11 cellular contexts compared by ENCODE assay signal in the genomic region with DNA sequence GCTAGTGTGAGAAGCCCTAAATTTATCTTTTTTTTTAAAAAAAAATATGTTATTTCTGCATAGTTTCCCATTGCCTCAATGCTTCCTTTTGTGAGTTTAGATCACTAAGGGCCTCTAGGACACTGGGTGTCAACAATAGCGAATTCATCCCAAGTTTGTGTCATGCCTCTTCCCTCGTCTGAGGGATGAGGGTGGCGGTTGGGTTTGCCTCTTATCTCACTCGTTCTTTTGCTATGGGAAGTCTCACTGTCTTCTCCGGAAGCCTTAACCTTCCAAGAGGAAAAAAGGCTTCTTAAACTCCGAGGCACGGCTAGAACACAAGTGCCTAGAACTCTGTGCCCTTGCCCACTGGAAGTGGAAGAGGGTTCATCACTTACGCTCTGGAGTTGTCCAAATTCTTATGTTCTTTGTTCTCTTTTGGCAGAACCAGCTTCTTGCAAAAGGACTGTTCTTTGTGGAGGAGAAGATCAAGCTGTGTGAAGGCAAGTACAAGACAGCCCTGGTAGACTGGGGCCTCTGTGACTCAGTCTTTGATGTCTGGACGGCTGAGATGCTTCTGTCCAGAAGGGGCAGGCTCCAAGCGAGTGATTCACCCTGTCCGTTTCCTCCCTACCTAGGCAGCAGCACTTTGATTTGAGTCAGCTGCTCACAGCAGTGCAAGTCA.
DNase-seq lines count a peak whose midpoint lies in the region; ATAC-seq and TF ChIP-seq lines count a peak whose summit lies in the region.
"Had no signal": no experiment of that assay in that cellular context is flagged by ENCODE, and none has a peak within 500 bp of the region (broad histone marks: within the 10 kb centered on the region; RNA-seq: fewer than 3 reads in every experiment).

No MANE protein-coding gene starts in this region.

- H3K9ac ChIP-seq in fibroblast of lung (ENCODE audit: insufficient read depth, low read length): no peak overlapping the region

- no peak for TF ChIP-seq POLR2A in spleen (IDR thresholded peaks at IDR 0.05)

- H3K9me3 Mint-ChIP-seq in activated CD8-positive, alpha-beta T cell treated with anti-CD3 and anti-CD28 coated beads for 36 hours: no peaks in the 10 kb centered on the region
- H3K9me3 Mint-ChIP-seq in activated CD8-positive, alpha-beta T cell treated with anti-CD3 and anti-CD28 coated beads, Interleukin-2, amount 10 ng/mL, durations not matched to agents 7 days and 5 days (ENCODE audit: insufficient read depth): no peaks in the 10 kb centered on the region

- ATAC-seq in activated CD8-positive, alpha-beta T cell treated with anti-CD3 and anti-CD28 coated beads for 36 hours: peak; percentile 99
- ATAC-seq in activated CD8-positive, alpha-beta T cell treated with anti-CD3 and anti-CD28 coated beads, Interleukin-2, amount 10 ng/mL, durations not matched to agents 7 days and 5 days: no peak
- no peak for ATAC-seq in GM18517 (IDR thresholded peaks at IDR 0.05; ENCODE audit: unreplicated experiment)

- no peaks in the 10 kb centered on the region for H3K79me2 ChIP-seq in fibroblast of lung (ENCODE audit: control insufficient read depth, insufficient read depth, low read length)

- peak overlapping the region; percentile 40 for H3K27ac Mint-ChIP-seq in activated CD8-positive, alpha-beta T cell treated with anti-CD3 and anti-CD28 coated beads for 36 hours
- no peak overlapping the region for H3K27ac Mint-ChIP-seq in activated CD8-positive, alpha-beta T cell treated with anti-CD3 and anti-CD28 coated beads, Interleukin-2, amount 10 ng/mL, durations not matched to agents 7 days and 5 days

- WGBS in spleen, 5 donors: 70 to 82% (median 81%) methylated on average over 11 of the region's 11 CpGs

- H3K36me3 ChIP-seq in fibroblast of lung (ENCODE audit: control insufficient read depth, insufficient read depth, low read length) (no peaks in the 10 kb centered on the region), spleen (peaks cover 0 to 81% (median 16%) of the 10 kb centered on the region in 6 donors)

- H3K27ac ChIP-seq in fibroblast of lung (ENCODE audit: insufficient read depth, low read length): no peak overlapping the region
- H3K27ac ChIP-seq in spleen: peak overlapping the region in 2 of 8 donors; percentile 0 to 17
- H3K27ac ChIP-seq: C4-2B, VCaP had no signal

- H3K4me1 Mint-ChIP-seq in activated CD8-positive, alpha-beta T cell treated with anti-CD3 and anti-CD28 coated beads for 36 hours (ENCODE audit: low read depth): peaks cover 13% of the 10 kb centered on the region
- no peaks in the 10 kb centered on the region for H3K4me1 Mint-ChIP-seq in activated CD8-positive, alpha-beta T cell treated with anti-CD3 and anti-CD28 coated beads, Interleukin-2, amount 10 ng/mL, durations not matched to agents 7 days and 5 days (ENCODE audit: low read depth)

- TF ChIP-seq CTCF in activated CD8-positive, alpha-beta T cell treated with anti-CD3 and anti-CD28 coated beads for 36 hours (IDR thresholded peaks at IDR 0.05): no peak
- TF ChIP-seq CTCF in fibroblast of lung (conservative IDR thresholded peaks at IDR 0.05 in 1 of 2, IDR thresholded peaks at IDR 0.05 in 1 of 2; ENCODE audit: low read depth in 1 of 2, low read length in 2 of 2): no peak
- TF ChIP-seq CTCF in spleen (IDR thresholded peaks at IDR 0.05 in 8 of 11, conservative IDR thresholded peaks at IDR 0.05 in 3 of 11): no peak

- no peak overlapping the region for H3K4me3 Mint-ChIP-seq in activated CD8-positive, alpha-beta T cell treated with anti-CD3 and anti-CD28 coated beads for 36 hours
- H3K4me3 Mint-ChIP-seq in activated CD8-positive, alpha-beta T cell treated with anti-CD3 and anti-CD28 coated beads, Interleukin-2, amount 10 ng/mL, durations not matched to agents 7 days and 5 days: no peak overlapping the region

- H3K4me1 ChIP-seq in fibroblast of lung (ENCODE audit: control insufficient read depth, extremely low read depth, insufficient read depth, low read length) (peaks cover 8% of the 10 kb centered on the region), spleen (peaks cover 8 to 74% (median 33%) of the 10 kb centered on the region in 6 donors)

- peak; percentile 72 for DNase-seq in activated CD8-positive, alpha-beta T cell treated with anti-CD3 and anti-CD28 coated beads for 36 hours
- DNase-seq in activated CD8-positive, alpha-beta T cell treated with anti-CD3 and anti-CD28 coated beads, Interleukin-2, amount 10 ng/mL, durations not matched to agents 7 days and 5 days: no peak
- DNase-seq in SK-MEL-5 (ENCODE audit: low read depth, low spot score) (peak; percentile 69), fibroblast of lung (ENCODE audit: low read depth in 2 of 2) (peak; percentile 95 to 99), pons (ENCODE audit: low spot score) (peak; percentile 74), NCI-H1048 (lab: John Stamatoyannopoulos, UW) (no peak), spleen (no peak)

- H3K36me3 Mint-ChIP-seq in activated CD8-positive, alpha-beta T cell treated with anti-CD3 and anti-CD28 coated beads for 36 hours (ENCODE audit: low read depth): peaks cover 5% of the 10 kb centered on the region
- H3K36me3 Mint-ChIP-seq in activated CD8-positive, alpha-beta T cell treated with anti-CD3 and anti-CD28 coated beads, Interleukin-2, amount 10 ng/mL, durations not matched to agents 7 days and 5 days (ENCODE audit: low read depth): no peaks in the 10 kb centered on the region

- intact Hi-C loops in activated CD8-positive, alpha-beta T cell treated with anti-CD3 and anti-CD28 coated beads for 36 hours (cut with micrococcal nuclease): no loop called here
- intact Hi-C loops in spleen (cut with DNase I; ENCODE audit: low total_unique reads): no loop called here

- H3K27me3 ChIP-seq in fibroblast of lung (ENCODE audit: control insufficient read depth, insufficient read depth, low read length) (no peaks in the 10 kb centered on the region), spleen (replicated peaks in 1 of 7) (no peaks in the 10 kb centered on the region)

- POLR2A ChIA-PET in activated CD8-positive, alpha-beta T cell treated with anti-CD3 and anti-CD28 coated beads for 36 hours (lab: Charles Lee): interaction anchor here (1.4 kb wide), 1 partner anchor 10 kb away, joined by 5 read pairs; no protein-coding TSS in a partner anchor
- POLR2A ChIA-PET in activated CD8-positive, alpha-beta T cell treated with anti-CD3 and anti-CD28 coated beads, Interleukin-2, amount 10 ng/mL, durations not matched to agents 7 days and 5 days (lab: Charles Lee): interaction anchor here (1.0 kb wide), 1 partner anchor 10 kb away, joined by 3 read pairs; no protein-coding TSS in a partner anchor

- H2AFZ ChIP-seq in fibroblast of lung (ENCODE audit: low read length): no peak overlapping the region

- H3K4me3 ChIP-seq in fibroblast of lung (replicated peaks in 1 of 4; ENCODE audit: control extremely low read depth in 1 of 4, insufficient read depth in 1 of 4, low read depth in 3 of 4, low read length in 4 of 4): peak overlapping the region in 1 of 4 experiments; percentile 11
- H3K4me3 ChIP-seq in spleen: no peak overlapping the region
- H3K4me3 ChIP-seq: skin epidermis had no signal

- no peaks in the 10 kb centered on the region for H4K20me1 ChIP-seq in fibroblast of lung (ENCODE audit: control insufficient read depth, extremely low read depth, insufficient read depth, low read length)

- in situ Hi-C loops in SK-MEL-5 (cut with HindIII; ENCODE audit: low pct_unique_long_range_greater_than_20kb, low sequenced_read_pairs): no loop called here

- CTCF ChIA-PET in activated CD8-positive, alpha-beta T cell treated with anti-CD3 and anti-CD28 coated beads for 36 hours (lab: Charles Lee): interaction anchor here (0.7 to 1.1 kb wide), 5 partner anchors 11 to 54 kb away, joined by 3 to 4 read pairs (median 3); no protein-coding TSS in a partner anchor
- CTCF ChIA-PET in activated CD8-positive, alpha-beta T cell treated with anti-CD3 and anti-CD28 coated beads, Interleukin-2, amount 10 ng/mL, durations not matched to agents 7 days and 5 days (lab: Charles Lee): interaction anchor here (0.8 to 1.3 kb wide), 3 partner anchors 11 to 61 kb away, joined by 3 to 4 read pairs (median 4); no protein-coding TSS in a partner anchor

- peak overlapping the region; percentile 53 for H3K4me2 ChIP-seq in fibroblast of lung (ENCODE audit: extremely low read depth, insufficient read depth, low read length)

- no peaks in the 10 kb centered on the region for H3K27me3 Mint-ChIP-seq in activated CD8-positive, alpha-beta T cell treated with anti-CD3 and anti-CD28 coated beads for 36 hours
- peaks cover 12% of the 10 kb centered on the region for H3K27me3 Mint-ChIP-seq in activated CD8-positive, alpha-beta T cell treated with anti-CD3 and anti-CD28 coated beads, Interleukin-2, amount 10 ng/mL, durations not matched to agents 7 days and 5 days (ENCODE audit: low read depth)

- H3K9me3 ChIP-seq in fibroblast of lung (ENCODE audit: control insufficient read depth, insufficient read depth, low read depth, low read length): no peaks in the 10 kb centered on the region
- no peaks in the 10 kb centered on the region for H3K9me3 ChIP-seq in spleen

Comparison
In these comparisons a context has a peak if more than half of its experiments do, and no peak if none do; other contexts are left out.
1. DNase-seq: peak in activated CD8-positive, alpha-beta T cell treated with anti-CD3 and anti-CD28 coated beads for 36 hours (single experiment), SK-MEL-5 (single experiment), fibroblast of lung (2 of 2) and pons (single experiment); none in activated CD8-positive, alpha-beta T cell treated with anti-CD3 and anti-CD28 coated beads, Interleukin-2, amount 10 ng/mL, durations not matched to agents 7 days and 5 days (single experiment), NCI-H1048 (single experiment) and spleen (single experiment).